ENCODE assay signal across 8 cellular contexts in the genomic region with DNA sequence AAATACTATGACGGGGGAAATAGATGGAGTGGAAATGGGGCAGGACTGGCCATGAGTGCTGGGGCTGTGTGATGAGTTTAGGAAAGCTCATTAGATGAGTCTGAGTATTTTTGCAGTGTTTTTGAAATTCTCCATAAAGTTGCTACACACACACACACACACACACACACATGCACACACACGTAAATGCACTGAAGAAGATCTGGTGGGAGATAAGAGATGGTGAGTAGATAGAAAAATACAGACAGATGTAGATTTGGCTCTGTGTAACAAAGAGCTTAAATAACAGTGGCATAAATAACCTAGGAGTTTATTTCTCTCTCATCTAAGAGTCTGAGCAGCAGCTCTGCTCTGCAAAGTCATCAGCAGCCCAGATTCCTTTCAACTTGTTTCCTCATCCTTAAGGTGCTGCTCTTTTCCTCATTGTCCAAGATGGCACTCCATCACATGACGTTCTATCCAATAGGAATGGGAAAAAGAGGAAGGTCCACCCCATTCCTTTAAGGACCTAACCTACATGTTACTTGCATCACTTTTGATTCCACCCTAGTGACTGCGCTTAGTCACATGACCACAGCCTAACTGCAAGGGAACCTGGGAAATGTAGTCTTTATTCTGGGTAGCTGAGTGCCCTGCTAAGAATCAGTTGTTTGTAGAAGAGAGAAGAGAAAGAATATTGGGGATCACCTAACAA.
DNase-seq lines count a peak whose midpoint lies in the region; ATAC-seq, FAIRE-seq and TF ChIP-seq lines count a peak whose summit lies in the region.

No MANE protein-coding gene starts in this region.

- H3K36me3 Mint-ChIP-seq in activated CD4-positive, alpha-beta memory T cell treated with anti-CD3 and anti-CD28 coated beads, Interleukin-2, amount 10 ng/mL, durations not matched to agents 7 days and 5 days (ENCODE audit: low read depth), result no peaks in the 10 kb centered on the region
- H3K36me3 Mint-ChIP-seq in activated CD4-positive, alpha-beta memory T cell treated with anti-CD3 and anti-CD28 coated beads for 36 hours, result no peaks in the 10 kb centered on the region
- no peaks in the 10 kb centered on the region for H3K36me3 Mint-ChIP-seq in CD4-positive, alpha-beta T cell (ENCODE audit: low read depth)

- H3K18ac ChIP-seq in H1 (ENCODE audit: extremely low read depth, low read length), result no peak overlapping the region; the same call in 1 of the 2 replicates

- H3K4me3 Mint-ChIP-seq in activated CD4-positive, alpha-beta memory T cell treated with anti-CD3 and anti-CD28 coated beads, Interleukin-2, amount 10 ng/mL, durations not matched to agents 7 days and 5 days, result no peak overlapping the region
- no peak overlapping the region for H3K4me3 Mint-ChIP-seq in activated CD4-positive, alpha-beta memory T cell treated with anti-CD3 and anti-CD28 coated beads for 36 hours
- H3K4me3 Mint-ChIP-seq in CD4-positive, alpha-beta T cell, result no peak overlapping the region

- intact Hi-C loops in activated CD4-positive, alpha-beta memory T cell treated with anti-CD3 and anti-CD28 coated beads for 36 hours (cut with micrococcal nuclease), result no loop called here
- intact Hi-C loops in CD4-positive, alpha-beta T cell (cut with DNase I, micrococcal nuclease), result no loop called here

- no peak for TF ChIP-seq RAD21 in H1 (IDR thresholded peaks at IDR 0.05 in 1 of 2, conservative IDR thresholded peaks at IDR 0.05 in 1 of 2; ENCODE audit: low read depth in 2 of 2, low read length in 2 of 2)

- peaks cover 67% of the 10 kb centered on the region for H3K27me3 Mint-ChIP-seq in activated CD4-positive, alpha-beta memory T cell treated with anti-CD3 and anti-CD28 coated beads, Interleukin-2, amount 10 ng/mL, durations not matched to agents 7 days and 5 days
- peaks cover 12% of the 10 kb centered on the region for H3K27me3 Mint-ChIP-seq in activated CD4-positive, alpha-beta memory T cell treated with anti-CD3 and anti-CD28 coated beads for 36 hours
- peaks cover 24% of the 10 kb centered on the region for H3K27me3 Mint-ChIP-seq in CD4-positive, alpha-beta T cell

- peak overlapping the region; percentile 31 for H3K27ac ChIP-seq in H1 (ENCODE audit: low read depth, low read length)
- H3K27ac ChIP-seq in CD4-positive, alpha-beta T cell (ENCODE audit: low read depth, low read length), result no peak overlapping the region

- H3K4me2 ChIP-seq in H1 (ENCODE audit: insufficient read depth in 1 of 2, low read depth in 2 of 2, low read length in 2 of 2), result peak overlapping the region; percentile 14 to 22; a peak in 1 of 4 replicates

- H3K4me3 ChIP-seq in H1 (ENCODE audit: extremely low read depth in 1 of 4, insufficient read depth in 2 of 4, low read depth in 3 of 4, low read length in 4 of 4), result no peak overlapping the region

- H3K23ac ChIP-seq in H1 (ENCODE audit: insufficient read length), result no peak overlapping the region

- no peak overlapping the region for H4K91ac ChIP-seq in H1 (replicated peaks; ENCODE audit: insufficient read length, low read length)

- H3K4me1 ChIP-seq in H1 (replicated peaks in 1 of 4; ENCODE audit: control insufficient read depth in 3 of 4, insufficient read depth in 4 of 4, low read length in 3 of 4), result no peaks in the 10 kb centered on the region

- H3K36me3 ChIP-seq in H1 (ENCODE audit: control insufficient read depth in 2 of 4, insufficient read depth in 4 of 4, low read length in 3 of 4), result no peaks in the 10 kb centered on the region

- no peak overlapping the region for H2BK20ac ChIP-seq in H1 (ENCODE audit: low read length)

- H2BK12ac ChIP-seq in H1 (ENCODE audit: low read depth, low read length), result no peak overlapping the region

- POLR2A ChIA-PET in activated CD4-positive, alpha-beta memory T cell treated with anti-CD3 and anti-CD28 coated beads, Interleukin-2, amount 10 ng/mL, durations not matched to agents 7 days and 5 days (lab: Charles Lee), result no interaction called here
- POLR2A ChIA-PET in activated CD4-positive, alpha-beta memory T cell treated with anti-CD3 and anti-CD28 coated beads for 36 hours (lab: Charles Lee), result no interaction called here
- POLR2A ChIA-PET in H1 (lab: Charles Lee; ENCODE audit: partially characterized antibody), result interaction anchor here (1.0 to 1.2 kb wide), 2 partner anchors 9 to 25 kb away, joined by 3 read pairs; no protein-coding TSS in a partner anchor
- POLR2A ChIA-PET in CD4-positive, alpha-beta T cell (lab: Charles Lee), result no interaction called here

- no peaks in the 10 kb centered on the region for H3K9me3 Mint-ChIP-seq in activated CD4-positive, alpha-beta memory T cell treated with anti-CD3 and anti-CD28 coated beads, Interleukin-2, amount 10 ng/mL, durations not matched to agents 7 days and 5 days
- H3K9me3 Mint-ChIP-seq in activated CD4-positive, alpha-beta memory T cell treated with anti-CD3 and anti-CD28 coated beads for 36 hours, result no peaks in the 10 kb centered on the region
- H3K9me3 Mint-ChIP-seq in CD4-positive, alpha-beta T cell, result no peaks in the 10 kb centered on the region

- no peaks in the 10 kb centered on the region for H4K20me1 ChIP-seq in H1 (replicated peaks in 1 of 2; ENCODE audit: control insufficient read depth in 1 of 2, insufficient read depth in 2 of 2, low read length in 2 of 2)

- H3K9me3 ChIP-seq in H1 (ENCODE audit: insufficient read depth in 2 of 2, low read depth in 1 of 2, low read length in 1 of 2), result no peaks in the 10 kb centered on the region
- no peaks in the 10 kb centered on the region for H3K9me3 ChIP-seq in CD4-positive, alpha-beta T cell (ENCODE audit: control insufficient read depth, low read length)

- no peak overlapping the region for H3K27ac Mint-ChIP-seq in activated CD4-positive, alpha-beta memory T cell treated with anti-CD3 and anti-CD28 coated beads, Interleukin-2, amount 10 ng/mL, durations not matched to agents 7 days and 5 days
- no peak overlapping the region for H3K27ac Mint-ChIP-seq in activated CD4-positive, alpha-beta memory T cell treated with anti-CD3 and anti-CD28 coated beads for 36 hours
- H3K27ac Mint-ChIP-seq in CD4-positive, alpha-beta T cell, result no peak overlapping the region

- no peaks in the 10 kb centered on the region for H3K79me1 ChIP-seq in H1 (ENCODE audit: low read depth, low read length)

- TF ChIP-seq EP300 in H1 (IDR thresholded peaks at IDR 0.05; ENCODE audit: borderline replicate concordance in 1 of 2, low read depth in 2 of 2, low read length in 2 of 2), result no peak

- H2BK120ac ChIP-seq in H1 (replicated peaks; ENCODE audit: low read depth, low read length), result no peak overlapping the region

- no peak overlapping the region for H4K8ac ChIP-seq in H1 (ENCODE audit: extremely low read depth, insufficient read depth, low read length)

- no peak overlapping the region for H3K9ac ChIP-seq in H1 (replicated peaks in 1 of 4; ENCODE audit: extremely low read depth in 1 of 4, low read depth in 3 of 4, low read length in 3 of 4)

- H3K79me2 ChIP-seq in H1 (ENCODE audit: control insufficient read depth in 1 of 2, insufficient read depth in 2 of 2, low read length in 2 of 2), result no peaks in the 10 kb centered on the region

- H2BK15ac ChIP-seq in H1 (ENCODE audit: low read length), result no peak overlapping the region

- no peak for TF ChIP-seq POLR2A in H1 (IDR thresholded peaks at IDR 0.05; ENCODE audit: control extremely low read depth in 1 of 2, low read depth in 2 of 2, low read length in 2 of 2)

- H3K4me1 Mint-ChIP-seq in activated CD4-positive, alpha-beta memory T cell treated with anti-CD3 and anti-CD28 coated beads, Interleukin-2, amount 10 ng/mL, durations not matched to agents 7 days and 5 days, result peaks cover 39% of the 10 kb centered on the region
- peaks cover 4% of the 10 kb centered on the region for H3K4me1 Mint-ChIP-seq in activated CD4-positive, alpha-beta memory T cell treated with anti-CD3 and anti-CD28 coated beads for 36 hours (ENCODE audit: low read depth)
- H3K4me1 Mint-ChIP-seq in CD4-positive, alpha-beta T cell (ENCODE audit: low read depth), result no peaks in the 10 kb centered on the region

- peak overlapping the region; percentile 7 for H4K5ac ChIP-seq in H1 (ENCODE audit: insufficient read length, low read depth, low read length)

- H2BK5ac ChIP-seq in H1 (ENCODE audit: low read depth, low read length), result no peak overlapping the region

- no peaks in the 10 kb centered on the region; a peak in 1 of 7 replicates for H3K27me3 ChIP-seq in H1 (replicated peaks in 1 of 4; ENCODE audit: control insufficient read depth in 3 of 4, extremely low read depth in 1 of 4, insufficient read depth in 3 of 4, low read length in 3 of 4)
- peaks cover 3% of the 10 kb centered on the region for H3K27me3 ChIP-seq in CD4-positive, alpha-beta T cell (ENCODE audit: control insufficient read depth, insufficient read depth, low read length)

- H3K14ac ChIP-seq in H1 (ENCODE audit: insufficient read length), result no peak overlapping the region

- no peak overlapping the region for H3K56ac ChIP-seq in H1 (replicated peaks; ENCODE audit: insufficient read length, low read depth, low read length)

- CTCF ChIA-PET in activated CD4-positive, alpha-beta memory T cell treated with anti-CD3 and anti-CD28 coated beads, Interleukin-2, amount 10 ng/mL, durations not matched to agents 7 days and 5 days (lab: Charles Lee), result interaction anchor here (0.7 kb wide), 1 partner anchor 281 kb away, joined by 3 read pairs; no protein-coding TSS in a partner anchor
- CTCF ChIA-PET in activated CD4-positive, alpha-beta memory T cell treated with anti-CD3 and anti-CD28 coated beads for 36 hours (lab: Charles Lee), result no interaction called here
- CTCF ChIA-PET in H1 (lab: Charles Lee; ENCODE audit: partially characterized antibody), result interaction anchor here (0.6 to 1.0 kb wide), 6 partner anchors 19 to 189 kb away, joined by 3 to 4 read pairs (median 3); no protein-coding TSS in a partner anchor
- CTCF ChIA-PET in CD4-positive, alpha-beta T cell (lab: Charles Lee), result no interaction called here

- no peak overlapping the region for H2AK5ac ChIP-seq in H1 (ENCODE audit: low read depth, low read length)

- H3K4ac ChIP-seq in H1 (replicated peaks; ENCODE audit: insufficient read length, low read depth, low read length), result no peak overlapping the region

- TF ChIP-seq CTCF in H1 (IDR thresholded peaks at IDR 0.05; ENCODE audit: control extremely low read depth in 1 of 3, insufficient read depth in 1 of 3, low read depth in 1 of 3, low read length in 3 of 3), result no peak
- TF ChIP-seq CTCF in CD4-positive, alpha-beta T cell (IDR thresholded peaks at IDR 0.05), result no peak

- no peaks in the 10 kb centered on the region for H3K23me2 ChIP-seq in H1 (ENCODE audit: low read depth, low read length)

- H2AFZ ChIP-seq in H1 (ENCODE audit: low read length), result peak overlapping the region; percentile 51; the same call in 1 of the 2 replicates

- no peak for ATAC-seq in CD4-positive, alpha-beta T cell (ENCODE audit: poor library complexity)

- peak; percentile 99 for FAIRE-seq in H1 (lab: Jason Lieb, UNC)

- peak; percentile 23 for DNase-seq in activated CD4-positive, alpha-beta memory T cell treated with anti-CD3 and anti-CD28 coated beads, Interleukin-2, amount 10 ng/mL, durations not matched to agents 7 days and 5 days
- no peak for DNase-seq in activated CD4-positive, alpha-beta memory T cell treated with anti-CD3 and anti-CD28 coated beads for 36 hours
- DNase-seq in NCI-H446 treated with DMSO at 0.1 percent for 48 hours (lab: John Stamatoyannopoulos, UW) (peak; percentile 18), H1 (ENCODE audit: low read depth in 1 of 2, low spot score in 2 of 2) (peak in 1 of 2 experiments; percentile 43), pons (ENCODE audit: low spot score) (peak; percentile 69), NCI-H1048 (lab: John Stamatoyannopoulos, UW) (no peak), epidermal melanocyte (ENCODE audit: insufficient read length, low spot score) (no peak)
- DNase-seq in CD4-positive, alpha-beta T cell, result no peak

- 31% methylated on average over 4 of the region's 4 CpGs; no CpG with 5 or more reads in 1 of the 2 experiments for WGBS in H1 (ENCODE audit: extremely low coverage in 1 of 2, insufficient coverage in 1 of 2, insufficient read length in 1 of 2, insufficient replicate concordance in 2 of 2, low coverage in 1 of 2, low lambda C conversion rate in 2 of 2, missing lambda C conversion rate in 1 of 2), 2 experiments

Comparison
In these comparisons a context has a peak if more than half of its experiments do, and no peak if none do; other contexts are left out.
1. DNase-seq: peak in activated CD4-positive, alpha-beta memory T cell treated with anti-CD3 and anti-CD28 coated beads, Interleukin-2, amount 10 ng/mL, durations not matched to agents 7 days and 5 days (single experiment), NCI-H446 treated with DMSO at 0.1 percent for 48 hours (single experiment) and pons (single experiment); none in activated CD4-positive, alpha-beta memory T cell treated with anti-CD3 and anti-CD28 coated beads for 36 hours (single experiment), CD4-positive, alpha-beta T cell (0 of 10), NCI-H1048 (single experiment) and epidermal melanocyte (single experiment).
2. CTCF ChIA-PET loops: an anchor here in activated CD4-positive, alpha-beta memory T cell treated with anti-CD3 and anti-CD28 coated beads, Interleukin-2, amount 10 ng/mL, durations not matched to agents 7 days and 5 days (0.7 kb wide) and H1 (0.6 to 1.0 kb wide); none called in activated CD4-positive, alpha-beta memory T cell treated with anti-CD3 and anti-CD28 coated beads for 36 hours and CD4-positive, alpha-beta T cell.